In genomic region chr2:186887107-186888090, GRCh38 we compare ENCODE assay signal across 13 cellular contexts. TPM values are rescaled to one million over a fixed set of nuclear protein-coding genes. Genes with fewer than 3 reads are reported as not detected.
DNase-seq lines count a peak whose midpoint lies in the region; ATAC-seq and TF ChIP-seq lines count a peak whose summit lies in the region.
"Had no signal": no experiment of that assay in that cellular context is flagged by ENCODE, and none has a peak within 500 bp of the region (broad histone marks: within the 10 kb centered on the region; RNA-seq: fewer than 3 reads in every experiment).

No MANE protein-coding gene starts in this region.

- H3K27me3 ChIP-seq in psoas muscle (ENCODE audit: insufficient read depth in 3 of 3, low read length in 2 of 3) (no peaks in the 10 kb centered on the region), dorsolateral prefrontal cortex (no peaks in the 10 kb centered on the region)

- ATAC-seq in psoas muscle = peak; percentile 39 to 88 (median 64)
- no peak for ATAC-seq in GM19397 (IDR thresholded peaks at IDR 0.05; ENCODE audit: unreplicated experiment)
- ATAC-seq in GM19328 (IDR thresholded peaks at IDR 0.05; ENCODE audit: unreplicated experiment) = no peak

- DNase-seq in GM10266 (ENCODE audit: extremely low spot score) (peak; percentile 6), KBM-7 (peak; percentile 71), fibroblast of mammary gland (ENCODE audit: low read depth) (peak; percentile 90), psoas muscle (peak; percentile 42 to 70), COR-L47 (lab: John Stamatoyannopoulos, UW) (no peak), dorsolateral prefrontal cortex (no peak)
- DNase-seq: Caco-2; glutamatergic neuron; NCI-H446; stimulated activated CD4-positive, alpha-beta T cell treated with anti-CD3 and anti-CD28 coated beads, Interleukin-2, amount 100 ng/mL, for 48 hours; trophoblast cell had no signal

- H3K4me3 ChIP-seq in fibroblast of mammary gland (ENCODE audit: control insufficient read depth, low read depth, low read length) = no peak overlapping the region
- no peak overlapping the region for H3K4me3 ChIP-seq in psoas muscle
- no peak overlapping the region for H3K4me3 ChIP-seq in dorsolateral prefrontal cortex

- in situ Hi-C loops in KBM-7 (cut with MboI; ENCODE audit: low pct_unique_long_range_greater_than_20kb, low sequenced_read_pairs) = loop anchor here (25.0 kb wide), 1 partner anchor 575 kb away; no protein-coding TSS in a partner anchor

- intact Hi-C loops in psoas muscle (cut with DNase I) (no loop called here), dorsolateral prefrontal cortex (cut with DNase I) (no loop called here)

- H3K36me3 ChIP-seq in psoas muscle (ENCODE audit: insufficient read depth in 1 of 2, low read depth in 1 of 2) = no peaks in the 10 kb centered on the region

- H3K9me3 ChIP-seq in psoas muscle = no peaks in the 10 kb centered on the region
- H3K9me3 ChIP-seq: Caco-2 had no signal

- H3K27ac ChIP-seq in psoas muscle (no peak overlapping the region), dorsolateral prefrontal cortex (no peak overlapping the region)

- H3K4me1 ChIP-seq in psoas muscle = no peaks in the 10 kb centered on the region
- H3K4me1 ChIP-seq: Caco-2 had no signal

- TF ChIP-seq CTCF in GM10266 (IDR thresholded peaks at IDR 0.05; ENCODE audit: control insufficient read depth, insufficient read depth, low read depth, missing control alignments) (no peak), fibroblast of mammary gland (conservative IDR thresholded peaks at IDR 0.05; ENCODE audit: control insufficient read depth, insufficient read depth, low read depth, low read length) (no peak), psoas muscle (IDR thresholded peaks at IDR 0.05) (no peak), dorsolateral prefrontal cortex (IDR thresholded peaks at IDR 0.05 in 54 of 56, conservative IDR thresholded peaks at IDR 0.05 in 2 of 56; ENCODE audit: low read depth in 1 of 56, partially characterized antibody in 56 of 56) (no peak)

- WGBS in psoas muscle, 3 donors = 26 to 30% (median 29%) methylated on average over 7 of the region's 7 CpGs

RNA-seq across cellular contexts. Expression of gene ZSWIM2, which starts 38.4 kb away (rescaled TPM):
- total RNA-seq in psoas muscle (not detected), dorsolateral prefrontal cortex (1 to 10 TPM in 7 of 120 experiments, under 1 TPM in 54, not detected in 59; 0.18 to 1.5 (median 0.50) TPM)
- polyA plus RNA-seq in psoas muscle = not detected
- total RNA-seq: Caco-2 had no signal

Comparison
In these comparisons a context has a peak if more than half of its experiments do, and no peak if none do; other contexts are left out.
1. DNase-seq: peak in GM10266 (single experiment), KBM-7 (single experiment), fibroblast of mammary gland (single experiment) and psoas muscle (2 of 2); none in COR-L47 (single experiment) and dorsolateral prefrontal cortex (0 of 10).
2. ATAC-seq: peak in psoas muscle (4 of 4); none in GM19397 (single experiment) and GM19328 (single experiment).